1 cellular context compared by ENCODE assay signal in genomic region chr9:109320734-109321448, GRCh38.
TF ChIP-seq lines count a peak whose summit lies in the region.

Gene EPB41L4B (minus strand): TSS chr9:109321059. CDS start chr9:109320446, 613 bp downstream.

TF ChIP-seq in K562, 482 proteins besides CTCF, POLR2A, EP300 and RAD21 (continued from another document and continues in another):
- TF ChIP-seq VEZF1 (CRISPR knock-in tag; IDR thresholded peaks at IDR 0.05) (peak; percentile 32; the same call in 1 of the 2 replicates), NEUROD1 (IDR thresholded peaks at IDR 0.05; ENCODE audit: borderline replicate concordance, low read depth, low read length, partially characterized antibody) (no peak), TGIF2 (CRISPR knock-in tag; IDR thresholded peaks at IDR 0.05) (no peak), TARDBP (IDR thresholded peaks at IDR 0.05) (0 out of 2 replicates have a peak, but pooled peaks have one; percentile 39), POLR2AphosphoS2 (IDR thresholded peaks at IDR 0.05; ENCODE audit: low read length) (no peak), ZNF696 (CRISPR knock-in tag; conservative IDR thresholded peaks at IDR 0.05) (no peak), FOXP4 (CRISPR knock-in tag; IDR thresholded peaks at IDR 0.05; ENCODE audit: borderline replicate concordance) (no peak), ZNF165 (CRISPR knock-in tag; IDR thresholded peaks at IDR 0.05; ENCODE audit: borderline replicate concordance) (no peak), THRA (IDR thresholded peaks at IDR 0.05) (no peak), OTX1 (CRISPR knock-in tag; IDR thresholded peaks at IDR 0.05) (no peak), SIN3B (IDR thresholded peaks at IDR 0.05; ENCODE audit: low read depth) (peak; percentile 43; the same call in 1 of the 2 replicates), E4F1 (CRISPR knock-in tag; IDR thresholded peaks at IDR 0.05; ENCODE audit: borderline replicate concordance) (no peak), E2F3 (CRISPR knock-in tag; IDR thresholded peaks at IDR 0.05) (no peak; the same call in 1 of the 2 replicates), ZKSCAN1 (IDR thresholded peaks at IDR 0.05; ENCODE audit: low read depth, low read length) (0 out of 2 replicates have a peak, but pooled peaks have one; percentile 35), PHF8 (IDR thresholded peaks at IDR 0.05; ENCODE audit: borderline replicate concordance, low read length) (no peak), HMG20B (CRISPR knock-in tag; IDR thresholded peaks at IDR 0.05) (no peak), ZBTB11 (CRISPR knock-in tag; IDR thresholded peaks at IDR 0.05) (no peak; a peak in 1 of 6 replicates), BCOR (IDR thresholded peaks at IDR 0.05) (no peak), HNRNPLL (IDR thresholded peaks at IDR 0.05; ENCODE audit: low read depth, low read length, poor library complexity, severe bottlenecking) (no peak), TSHZ1 (CRISPR knock-in tag; IDR thresholded peaks at IDR 0.05) (no peak), MEF2D (tag; conservative IDR thresholded peaks at IDR 0.05; ENCODE audit: low read depth) (no peak), RBM39 (optimal IDR thresholded peaks at IDR 0.05; ENCODE audit: low read depth, low read length) (no peak), POLR2AphosphoS5 (IDR thresholded peaks at IDR 0.05; ENCODE audit: control insufficient read depth, insufficient read depth, low read depth, low read length) (no peak), HBP1 (CRISPR knock-in tag; IDR thresholded peaks at IDR 0.05) (no peak), HOMEZ (CRISPR knock-in tag; IDR thresholded peaks at IDR 0.05) (no peak), CBX1 (IDR thresholded peaks at IDR 0.05; ENCODE audit: low read depth) (0 out of 2 replicates have a peak, but pooled peaks have one; percentile 48), MLX (CRISPR knock-in tag; conservative IDR thresholded peaks at IDR 0.05) (no peak), BRF1 (IDR thresholded peaks at IDR 0.05; ENCODE audit: borderline replicate concordance, extremely low read depth, insufficient read length) (no peak), SMAD2 (IDR thresholded peaks at IDR 0.05; ENCODE audit: low read depth, low read length) (no peak), BCL6 (CRISPR knock-in tag; IDR thresholded peaks at IDR 0.05) (no peak), PURB (CRISPR knock-in tag; IDR thresholded peaks at IDR 0.05; ENCODE audit: low read depth) (no peak), ZNF592 (IDR thresholded peaks at IDR 0.05) (no peak), SMC3 (conservative IDR thresholded peaks at IDR 0.05; ENCODE audit: insufficient read depth, low read depth, low read length) (peak; percentile 91), TCF7L2 (IDR thresholded peaks at IDR 0.05; ENCODE audit: low read depth, low read length) (no peak), PCBP1 (IDR thresholded peaks at IDR 0.05; ENCODE audit: low read depth, low read length, poor library complexity, severe bottlenecking) (no peak)
